ENCODE assay signal across 19 cellular contexts in the genomic region with DNA sequence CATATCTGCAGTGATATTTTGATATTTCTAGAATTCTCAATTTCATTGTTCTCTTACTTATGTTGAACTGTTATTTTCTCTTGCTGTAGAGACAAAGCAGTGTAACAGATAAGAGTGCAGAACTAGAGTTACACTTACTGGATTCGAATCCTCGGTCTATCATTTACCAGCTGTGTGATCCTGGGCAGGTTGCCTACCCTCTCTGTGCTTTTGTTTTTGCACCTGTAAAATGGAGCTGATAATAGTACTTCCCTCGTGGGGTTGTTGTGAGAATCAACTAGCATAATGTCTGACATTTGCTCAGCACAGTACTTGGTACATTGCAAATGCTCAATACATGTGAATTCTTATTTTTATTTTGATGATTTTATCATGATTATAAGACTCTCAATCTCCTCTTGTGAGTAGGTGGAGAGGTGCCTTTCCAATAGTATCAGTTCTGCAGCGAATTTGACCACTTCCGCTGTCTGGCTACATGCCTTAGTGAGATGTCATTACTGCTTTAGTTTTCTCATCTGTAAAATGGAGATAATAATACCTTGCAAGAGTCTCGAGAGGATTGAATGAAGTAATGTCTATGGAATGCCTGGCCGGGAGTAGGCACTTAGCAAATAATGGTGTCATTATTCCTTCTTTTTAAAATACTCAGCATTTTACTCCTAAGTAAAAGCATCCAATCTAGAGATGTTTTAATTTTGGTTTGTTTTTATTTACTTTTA.
"Had no signal": no experiment of that assay in that cellular context is flagged by ENCODE, and none has a peak within 500 bp of the region (broad histone marks: within the 10 kb centered on the region; RNA-seq: fewer than 3 reads in every experiment).

No MANE protein-coding gene starts in this region.

- H3K36me3 Mint-ChIP-seq: activated CD4-positive, alpha-beta memory T cell treated with anti-CD3 and anti-CD28 coated beads for 36 hours; activated naive CD8-positive, alpha-beta T cell treated with anti-CD3 and anti-CD28 coated beads, Interleukin-2, amount 10 ng/mL, durations not matched to agents 7 days and 5 days; natural killer cell treated with Interleukin-12 subunit alpha and Interleukin-12 subunit beta and Interleukin-15 and Interleukin-18, amount 100 ng/mL, for 72 hours had no signal

- ATAC-seq: activated T-cell treated with anti-CD3 and anti-CD28 coated beads, Interleukin-2, amount 50 U/mL, for 72 hours; natural killer cell treated with Interleukin-12 subunit alpha and Interleukin-12 subunit beta and Interleukin-15 and Interleukin-18, amount 100 ng/mL, for 72 hours had no signal

- H3K27me3 Mint-ChIP-seq: activated naive CD8-positive, alpha-beta T cell treated with anti-CD3 and anti-CD28 coated beads, Interleukin-2, amount 10 ng/mL, durations not matched to agents 7 days and 5 days had no signal

- H3K4me1 ChIP-seq: left ventricle myocardium inferior, spleen, uterus had no signal

- H3K9me3 ChIP-seq: left ventricle myocardium inferior, spleen, thoracic aorta, uterus had no signal

- H3K9me3 Mint-ChIP-seq: activated CD4-positive, alpha-beta memory T cell treated with anti-CD3 and anti-CD28 coated beads for 36 hours; activated naive CD4-positive, alpha-beta T cell treated with anti-CD3 and anti-CD28 coated beads for 36 hours; activated naive CD8-positive, alpha-beta T cell treated with anti-CD3 and anti-CD28 coated beads, Interleukin-2, amount 10 ng/mL, durations not matched to agents 7 days and 5 days; activated T-cell treated with anti-CD3 and anti-CD28 coated beads, Interleukin-2, amount 50 U/mL, for 72 hours; natural killer cell treated with Interleukin-12 subunit alpha and Interleukin-12 subunit beta and Interleukin-15 and Interleukin-18, amount 100 ng/mL, for 72 hours; T-helper 1 cell treated with Interleukin-12 subunit alpha and Interleukin-12 subunit beta and Interleukin-4 antibody, amounts not matched to agents 30 μg/mL and 1 μg/mL, for 36 hours had no signal

- H3K27ac Mint-ChIP-seq: activated CD4-positive, alpha-beta memory T cell treated with anti-CD3 and anti-CD28 coated beads for 36 hours; activated naive CD4-positive, alpha-beta T cell treated with anti-CD3 and anti-CD28 coated beads for 36 hours; activated naive CD8-positive, alpha-beta T cell treated with anti-CD3 and anti-CD28 coated beads, Interleukin-2, amount 10 ng/mL, durations not matched to agents 7 days and 5 days; activated T-cell treated with anti-CD3 and anti-CD28 coated beads, Interleukin-2, amount 50 U/mL, for 72 hours; natural killer cell treated with Interleukin-12 subunit alpha and Interleukin-12 subunit beta and Interleukin-15 and Interleukin-18, amount 100 ng/mL, for 72 hours; progenitor cell of endocrine pancreas; T-helper 1 cell treated with Interleukin-12 subunit alpha and Interleukin-12 subunit beta and Interleukin-4 antibody, amounts not matched to agents 30 μg/mL and 1 μg/mL, for 36 hours had no signal

- H3K4me1 Mint-ChIP-seq: activated naive CD8-positive, alpha-beta T cell treated with anti-CD3 and anti-CD28 coated beads, Interleukin-2, amount 10 ng/mL, durations not matched to agents 7 days and 5 days had no signal

- H3K4me3 ChIP-seq: cardiac muscle cell, left ventricle myocardium inferior, spleen, thoracic aorta, uterus had no signal

- DNase-seq: activated CD4-positive, alpha-beta memory T cell treated with anti-CD3 and anti-CD28 coated beads for 36 hours; activated CD4-positive, alpha-beta T cell treated with anti-CD3 and anti-CD28 coated beads for 48 hours; activated effector memory CD4-positive, alpha-beta T cell treated with Interleukin-2 at 50 U/mL for 16 hours; activated naive CD4-positive, alpha-beta T cell treated with anti-CD3 and anti-CD28 coated beads for 36 hours; activated naive CD8-positive, alpha-beta T cell treated with anti-CD3 and anti-CD28 coated beads, Interleukin-2, amount 10 ng/mL, durations not matched to agents 7 days and 5 days; activated T-cell treated with anti-CD3 and anti-CD28 coated beads, Interleukin-2, amount 50 U/mL, for 72 hours; amniotic stem cell; cortex of kidney; left ventricle myocardium inferior; midbrain; spleen; stimulated activated CD4-positive, alpha-beta T cell treated with anti-CD3 and anti-CD28 coated beads, Interleukin-4, amount 100 ng/mL, for 24 hours; stimulated activated naive CD4-positive, alpha-beta T cell treated with Interleukin-2 at 50 U/mL for 16 hours; uterus had no signal

- H3K27me3 ChIP-seq: cardiac muscle cell, spleen, uterus had no signal

- H3K4me3 Mint-ChIP-seq: activated CD4-positive, alpha-beta memory T cell treated with anti-CD3 and anti-CD28 coated beads for 36 hours; activated naive CD4-positive, alpha-beta T cell treated with anti-CD3 and anti-CD28 coated beads for 36 hours; activated naive CD8-positive, alpha-beta T cell treated with anti-CD3 and anti-CD28 coated beads, Interleukin-2, amount 10 ng/mL, durations not matched to agents 7 days and 5 days; activated T-cell treated with anti-CD3 and anti-CD28 coated beads, Interleukin-2, amount 50 U/mL, for 72 hours; natural killer cell treated with Interleukin-12 subunit alpha and Interleukin-12 subunit beta and Interleukin-15 and Interleukin-18, amount 100 ng/mL, for 72 hours; T-helper 1 cell treated with Interleukin-12 subunit alpha and Interleukin-12 subunit beta and Interleukin-4 antibody, amounts not matched to agents 30 μg/mL and 1 μg/mL, for 36 hours had no signal

- H3K36me3 ChIP-seq: cardiac muscle cell, left ventricle myocardium inferior, spleen, thoracic aorta, uterus had no signal

- H3K27ac ChIP-seq: cardiac muscle cell, left ventricle myocardium inferior, spleen, thoracic aorta, uterus had no signal
